In genomic region chr3:32434206-32434605, GRCh38 we compare ENCODE assay signal across 19 cellular contexts. TPM values are rescaled to one million over a fixed set of nuclear protein-coding genes. Genes with fewer than 3 reads are reported as not detected.
A peak's percentile ranks its signal among the peaks of the same experiment; 100 is the strongest.
DNase-seq lines count a peak whose midpoint lies in the region; ATAC-seq and TF ChIP-seq lines count a peak whose summit lies in the region.
"Had no signal": no experiment of that assay in that cellular context is flagged by ENCODE, and none has a peak within 500 bp of the region (broad histone marks: within the 10 kb centered on the region; RNA-seq: fewer than 3 reads in every experiment).

No MANE protein-coding gene starts in this region.

- intact Hi-C loops in activated naive CD4-positive, alpha-beta T cell treated with anti-CD3 and anti-CD28 coated beads for 36 hours (cut with micrococcal nuclease), result no loop called here
- intact Hi-C loops in mammary epithelial cell (cut with micrococcal nuclease), result no loop called here

- no peak overlapping the region for H3K4me2 ChIP-seq in mammary epithelial cell (ENCODE audit: insufficient read depth, low read depth, low read length)
- H3K4me2 ChIP-seq: A549 had no signal

- no peaks in the 10 kb centered on the region for H3K27me3 Mint-ChIP-seq in activated naive CD4-positive, alpha-beta T cell treated with anti-CD3 and anti-CD28 coated beads for 36 hours (ENCODE audit: low read depth)
- H3K27me3 Mint-ChIP-seq in CD8-positive, alpha-beta memory T cell, result peaks cover 0 to 3% of the 10 kb centered on the region in 2 donors
- H3K27me3 Mint-ChIP-seq in activated naive CD8-positive, alpha-beta T cell treated with anti-CD3 and anti-CD28 coated beads for 36 hours, result no peaks in the 10 kb centered on the region
- H3K27me3 Mint-ChIP-seq in naive thymus-derived CD8-positive, alpha-beta T cell, result no peaks in the 10 kb centered on the region
- H3K27me3 Mint-ChIP-seq: B cell, IgD-negative memory B cell had no signal

- peaks cover 86% of the 10 kb centered on the region for H3K4me1 Mint-ChIP-seq in activated naive CD4-positive, alpha-beta T cell treated with anti-CD3 and anti-CD28 coated beads for 36 hours (ENCODE audit: low read depth)
- peaks cover 69 to 91% (median 72%) of the 10 kb centered on the region in 3 donors for H3K4me1 Mint-ChIP-seq in CD8-positive, alpha-beta memory T cell
- peaks cover 84% of the 10 kb centered on the region for H3K4me1 Mint-ChIP-seq in activated naive CD8-positive, alpha-beta T cell treated with anti-CD3 and anti-CD28 coated beads for 36 hours
- peaks cover 37 to 90% (median 83%) of the 10 kb centered on the region in 4 donors for H3K4me1 Mint-ChIP-seq in naive thymus-derived CD8-positive, alpha-beta T cell

- in situ Hi-C loops in mammary epithelial cell (cut with MboI; ENCODE audit: low sequenced_read_pairs in 2 of 2), result no loop called here

- CTCF ChIA-PET in activated naive CD4-positive, alpha-beta T cell treated with anti-CD3 and anti-CD28 coated beads for 36 hours (lab: Charles Lee), result interaction anchor here (1.5 to 2.7 kb wide), 4 partner anchors 24 to 59 kb away, joined by 4 to 15 read pairs (median 6); no protein-coding TSS in a partner anchor
- CTCF ChIA-PET in CD8-positive, alpha-beta memory T cell (lab: Charles Lee), result interaction anchor here (1.0 to 3.6 kb wide), 5 partner anchors 9 to 59 kb away, joined by 4 to 38 read pairs (median 9); no protein-coding TSS in a partner anchor
- CTCF ChIA-PET in mammary epithelial cell (lab: Charles Lee; ENCODE audit: low non-redundant PET), result no interaction called here

- 100% methylated on average over 4 of the region's 4 CpGs for WGBS in mammary epithelial cell (ENCODE audit: low coverage, missing lambda C conversion rate)

- peaks cover 96% of the 10 kb centered on the region for H3K79me2 ChIP-seq in mammary epithelial cell (ENCODE audit: insufficient read depth, low read length)

- POLR2A ChIA-PET in CD8-positive, alpha-beta memory T cell (lab: Charles Lee), result interaction anchor here (0.6 to 2.4 kb wide), 5 partner anchors 10 to 28 kb away, joined by 3 to 10 read pairs (median 5); no protein-coding TSS in a partner anchor
- POLR2A ChIA-PET in naive thymus-derived CD8-positive, alpha-beta T cell (lab: Charles Lee), result interaction anchor here (1.1 to 14.5 kb wide), 5 partner anchors 10 to 63 kb away, joined by 4 to 246 read pairs (median 18); no protein-coding TSS in a partner anchor

- ATAC-seq in naive thymus-derived CD8-positive, alpha-beta T cell, result no peak
- ATAC-seq: A549, Right ventricle myocardium inferior had no signal

- H3K4me3 Mint-ChIP-seq in activated naive CD4-positive, alpha-beta T cell treated with anti-CD3 and anti-CD28 coated beads for 36 hours, result no peak overlapping the region
- H3K4me3 Mint-ChIP-seq in CD8-positive, alpha-beta memory T cell, result no peak overlapping the region
- no peak overlapping the region for H3K4me3 Mint-ChIP-seq in activated naive CD8-positive, alpha-beta T cell treated with anti-CD3 and anti-CD28 coated beads for 36 hours
- H3K4me3 Mint-ChIP-seq in naive thymus-derived CD8-positive, alpha-beta T cell, result no peak overlapping the region

- no peaks in the 10 kb centered on the region for H3K36me3 ChIP-seq in CD8-positive, alpha-beta memory T cell (ENCODE audit: insufficient read depth, low read length)
- peaks cover 10% of the 10 kb centered on the region for H3K36me3 ChIP-seq in mammary epithelial cell (ENCODE audit: insufficient read depth, low read length)

- H3K36me3 Mint-ChIP-seq in activated naive CD4-positive, alpha-beta T cell treated with anti-CD3 and anti-CD28 coated beads for 36 hours (ENCODE audit: low read depth), result peaks cover 5% of the 10 kb centered on the region
- H3K36me3 Mint-ChIP-seq in CD8-positive, alpha-beta memory T cell, result peaks cover 0 to 4% (median 2%) of the 10 kb centered on the region in 3 donors
- H3K36me3 Mint-ChIP-seq in activated naive CD8-positive, alpha-beta T cell treated with anti-CD3 and anti-CD28 coated beads for 36 hours, result peaks cover 20% of the 10 kb centered on the region
- H3K36me3 Mint-ChIP-seq in naive thymus-derived CD8-positive, alpha-beta T cell, result peaks cover 0 to 2% (median 0%) of the 10 kb centered on the region in 3 donors
- H3K36me3 Mint-ChIP-seq: IgD-negative memory B cell had no signal

- H3K27ac Mint-ChIP-seq in activated naive CD4-positive, alpha-beta T cell treated with anti-CD3 and anti-CD28 coated beads for 36 hours, result peak overlapping the region; percentile 99
- H3K27ac Mint-ChIP-seq in CD8-positive, alpha-beta memory T cell, result peak overlapping the region in 5 of 8 donors; percentile 55 to 97 (median 82)
- H3K27ac Mint-ChIP-seq in activated naive CD8-positive, alpha-beta T cell treated with anti-CD3 and anti-CD28 coated beads for 36 hours, result peak overlapping the region; percentile 100
- peak overlapping the region in 9 of 10 donors; percentile 97 to 100 (median 98) for H3K27ac Mint-ChIP-seq in naive thymus-derived CD8-positive, alpha-beta T cell

- BruUV-seq in mammary epithelial cell (replicated peaks; lab: Mats Ljungman, UMichigan), result no TSS peak

- H3K27ac ChIP-seq in CD8-positive, alpha-beta memory T cell (ENCODE audit: low read depth, low read length), result no peak overlapping the region
- H3K27ac ChIP-seq in mammary epithelial cell (ENCODE audit: insufficient read depth, low read depth, low read length), result no peak overlapping the region
- H3K27ac ChIP-seq: A549 had no signal

- no peak overlapping the region for H2AFZ ChIP-seq in mammary epithelial cell (ENCODE audit: low read depth, low read length)

- no peak overlapping the region for H3K9ac ChIP-seq in mammary epithelial cell (ENCODE audit: insufficient read depth, low read length)

- no peaks in the 10 kb centered on the region for H3K9me3 Mint-ChIP-seq in activated naive CD4-positive, alpha-beta T cell treated with anti-CD3 and anti-CD28 coated beads for 36 hours
- no peaks in the 10 kb centered on the region for H3K9me3 Mint-ChIP-seq in CD8-positive, alpha-beta memory T cell
- H3K9me3 Mint-ChIP-seq in activated naive CD8-positive, alpha-beta T cell treated with anti-CD3 and anti-CD28 coated beads for 36 hours, result no peaks in the 10 kb centered on the region
- no peaks in the 10 kb centered on the region for H3K9me3 Mint-ChIP-seq in naive thymus-derived CD8-positive, alpha-beta T cell
- H3K9me3 Mint-ChIP-seq: IgD-negative memory B cell had no signal

- H4K20me1 ChIP-seq in mammary epithelial cell (ENCODE audit: insufficient read depth, low read length), result no peaks in the 10 kb centered on the region

- H3K27me3 ChIP-seq in CD8-positive, alpha-beta memory T cell (ENCODE audit: insufficient read depth, low read length, poor library complexity, severe bottlenecking), result no peaks in the 10 kb centered on the region
- no peaks in the 10 kb centered on the region for H3K27me3 ChIP-seq in mammary epithelial cell (ENCODE audit: insufficient read depth, low read length)

- DNase-seq in activated naive CD4-positive, alpha-beta T cell treated with anti-CD3 and anti-CD28 coated beads for 36 hours, result no peak
- DNase-seq in activated naive CD4-positive, alpha-beta T cell (lab: John Stamatoyannopoulos, UW), result no peak
- DNase-seq in CD8-positive, alpha-beta memory T cell, result no peak
- DNase-seq in activated naive CD8-positive, alpha-beta T cell treated with anti-CD3 and anti-CD28 coated beads for 36 hours, result no peak
- no peak for DNase-seq in naive thymus-derived CD8-positive, alpha-beta T cell
- DNase-seq in mammary epithelial cell (no peak), DMS153 treated with DMSO at 0.1 percent for 48 hours (lab: John Stamatoyannopoulos, UW; ENCODE audit: unreplicated experiment) (no peak), NCI-H2196 (lab: John Stamatoyannopoulos, UW; ENCODE audit: unreplicated experiment) (no peak)
- DNase-seq: Caco-2, Karpas-422, MV-4-11, NCI-H1694, NCI-H2081, NCI-H2171, NCI-H524 treated with DMSO at 0.1 percent for 48 hours had no signal

- peaks cover 77% of the 10 kb centered on the region for H3K4me1 ChIP-seq in CD8-positive, alpha-beta memory T cell (ENCODE audit: insufficient read depth, low read length)
- H3K4me1 ChIP-seq in mammary epithelial cell (ENCODE audit: insufficient read depth, low read length), result peaks cover 12% of the 10 kb centered on the region
- H3K4me1 ChIP-seq: A549 had no signal

- TF ChIP-seq CTCF in mammary epithelial cell (conservative IDR thresholded peaks at IDR 0.05 in 1 of 2, IDR thresholded peaks at IDR 0.05 in 1 of 2; ENCODE audit: extremely low read depth in 1 of 2, insufficient read depth in 1 of 2, low read depth in 1 of 2, low read length in 2 of 2), result no peak

- dilution Hi-C loops in mammary epithelial cell (cut with HindIII; ENCODE audit: low sequenced_read_pairs), result no loop called here

- no peak overlapping the region for H3K4me3 ChIP-seq in CD8-positive, alpha-beta memory T cell (ENCODE audit: low read length)
- no peak overlapping the region for H3K4me3 ChIP-seq in mammary epithelial cell (replicated peaks in 1 of 3; ENCODE audit: insufficient read depth in 1 of 3, low read depth in 2 of 3, low read length in 3 of 3)
- H3K4me3 ChIP-seq: A549 had no signal

- H3K9me3 ChIP-seq in CD8-positive, alpha-beta memory T cell (ENCODE audit: low read length), result no peaks in the 10 kb centered on the region
- no peaks in the 10 kb centered on the region for H3K9me3 ChIP-seq in mammary epithelial cell (replicated peaks; ENCODE audit: insufficient read depth, low read length)
- H3K9me3 ChIP-seq: A549, Caco-2 had no signal

RNA-seq across cellular contexts. Expression of gene CMTM7, which starts 42.6 kb away (rescaled TPM):
- total RNA-seq in activated naive CD4-positive, alpha-beta T cell treated with anti-CD3 and anti-CD28 coated beads for 36 hours, result 10 to 100 TPM; 59.1 to 60.2 TPM
- total RNA-seq in CD8-positive, alpha-beta memory T cell, result 10 to 100 TPM; 33.5 to 39.4 TPM
- polyA plus RNA-seq in CD8-positive, alpha-beta memory T cell, result 113 TPM
- total RNA-seq in activated naive CD8-positive, alpha-beta T cell treated with anti-CD3 and anti-CD28 coated beads for 36 hours, result 10 to 100 TPM; 39.2 to 39.8 TPM
- total RNA-seq in naive thymus-derived CD8-positive, alpha-beta T cell, result 10 to 100 TPM; 46.4 to 48.8 TPM
- 100 to 1,000 TPM in 1 of 3 donors, 10 to 100 TPM in 2; 67.4 to 122 (median 98.5) TPM for polyA plus RNA-seq in naive thymus-derived CD8-positive, alpha-beta T cell
- total RNA-seq in mammary epithelial cell, result 10 to 100 TPM; 35.8 to 62.1 TPM
- 78.0 TPM for polyA plus RNA-seq in mammary epithelial cell
- 105 TPM for polyA minus RNA-seq in mammary epithelial cell
